1 cellular context compared by ENCODE assay signal in genomic region chr12:113128802-113129663, GRCh38.
TF ChIP-seq lines count a peak whose summit lies in the region.

No MANE protein-coding gene starts in this region.

TF ChIP-seq in GM12878, 131 proteins besides CTCF, POLR2A, EP300 and RAD21:
- no peak for TF ChIP-seq CHD2 (IDR thresholded peaks at IDR 0.05; ENCODE audit: borderline replicate concordance, low read depth, low read length)
- TF ChIP-seq RB1 (IDR thresholded peaks at IDR 0.05; ENCODE audit: borderline replicate concordance) = no peak
- TF ChIP-seq ZNF274 (IDR thresholded peaks at IDR 0.05; ENCODE audit: insufficient read depth, insufficient read length) = no peak
- TF ChIP-seq POU2F2 (IDR thresholded peaks at IDR 0.05; ENCODE audit: borderline replicate concordance, low read depth, low read length) = no peak
- TF ChIP-seq SMARCA5 (IDR thresholded peaks at IDR 0.05) = no peak
- no peak for TF ChIP-seq ZBED1 (IDR thresholded peaks at IDR 0.05; ENCODE audit: borderline replicate concordance)
- no peak for TF ChIP-seq MXI1 (IDR thresholded peaks at IDR 0.05; ENCODE audit: low read depth, low read length)
- no peak for TF ChIP-seq EZH2 (IDR thresholded peaks at IDR 0.05; ENCODE audit: borderline replicate concordance, control insufficient read depth, low read depth, low read length)
- TF ChIP-seq ZSCAN29 (IDR thresholded peaks at IDR 0.05) = no peak
- no peak for TF ChIP-seq SIN3A (IDR thresholded peaks at IDR 0.05; ENCODE audit: low read depth, low read length)
- no peak for TF ChIP-seq EGR1 (IDR thresholded peaks at IDR 0.05; ENCODE audit: borderline replicate concordance in 1 of 2, low read depth in 2 of 2, low read length in 2 of 2)
- no peak for TF ChIP-seq TAF1 (IDR thresholded peaks at IDR 0.05; ENCODE audit: borderline replicate concordance, low read depth, low read length)
- TF ChIP-seq LARP7 (IDR thresholded peaks at IDR 0.05) = no peak
- no peak for TF ChIP-seq ZBTB4 (CRISPR knock-in tag; IDR thresholded peaks at IDR 0.05)
- TF ChIP-seq USF2 (IDR thresholded peaks at IDR 0.05; ENCODE audit: borderline replicate concordance, low read depth, low read length) = no peak
- no peak for TF ChIP-seq ZBTB33 (IDR thresholded peaks at IDR 0.05)
- no peak for TF ChIP-seq BRCA1 (IDR thresholded peaks at IDR 0.05; ENCODE audit: low read depth, low read length)
